8 cellular contexts compared by ENCODE assay signal in the genomic region with DNA sequence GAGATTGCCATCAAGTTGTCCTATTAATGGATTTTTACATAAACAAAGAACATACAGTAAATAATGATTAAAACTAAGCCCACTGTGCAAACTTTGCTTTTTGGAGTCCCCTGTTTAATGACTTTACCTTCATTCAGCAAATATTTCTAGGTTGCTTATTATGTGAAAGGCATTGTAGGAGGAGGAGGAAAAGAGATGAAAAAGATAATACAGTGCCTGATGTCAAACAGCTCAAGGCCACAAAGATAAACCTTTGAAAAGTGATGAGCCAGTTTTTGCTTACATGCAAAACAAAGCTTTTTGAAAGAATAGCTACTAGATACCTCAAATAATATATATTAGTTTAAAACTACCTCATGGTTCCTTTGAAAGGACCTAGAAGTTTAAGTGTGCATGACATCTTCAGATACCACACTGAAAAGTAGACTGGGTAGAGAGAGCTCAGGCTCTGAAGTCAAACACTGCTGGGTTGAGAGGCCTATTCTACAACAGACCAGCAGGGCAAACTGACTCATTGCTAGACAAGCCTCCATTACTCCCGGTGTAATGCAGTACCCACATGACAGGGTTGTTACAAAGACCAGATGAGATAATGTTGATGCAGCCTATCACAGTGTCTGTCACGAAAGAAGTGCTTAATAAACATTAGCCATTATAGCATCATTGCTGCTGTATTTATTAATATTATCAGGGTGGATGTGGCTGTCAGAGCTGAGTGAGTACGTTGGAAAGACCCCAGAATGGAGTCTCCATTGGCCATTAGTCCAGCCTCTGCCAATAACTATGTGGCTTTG. TPM values are rescaled to one million over a fixed set of nuclear protein-coding genes. Genes with fewer than 3 reads are reported as not detected.
A peak's percentile ranks its signal among the peaks of the same experiment; 100 is the strongest.
DNase-seq lines count a peak whose midpoint lies in the region; ATAC-seq and TF ChIP-seq lines count a peak whose summit lies in the region.

No MANE protein-coding gene starts in this region.

- no TSS peak for BruUV-seq in Panc1 (replicated peaks; lab: Mats Ljungman, UMichigan)

- peak; percentile 51 for TF ChIP-seq CTCF in BJ (IDR thresholded peaks at IDR 0.05; ENCODE audit: insufficient read depth, low read depth, low read length)
- TF ChIP-seq CTCF in Panc1 (IDR thresholded peaks at IDR 0.05), result peak; percentile 62
- no peak for TF ChIP-seq CTCF in psoas muscle (IDR thresholded peaks at IDR 0.05)

- H3K4me3 ChIP-seq in BJ (ENCODE audit: low read depth, low read length) (no peak overlapping the region), Panc1 (ENCODE audit: low read depth in 2 of 2, low read length in 2 of 2) (no peak overlapping the region), psoas muscle (no peak overlapping the region)

- ATAC-seq in GM18519 (IDR thresholded peaks at IDR 0.05; ENCODE audit: low FRiP score, unreplicated experiment) (peak; percentile 84), HG02943 (IDR thresholded peaks at IDR 0.05; ENCODE audit: low read depth, unreplicated experiment) (peak; percentile 86), Panc1 (peak; percentile 100), psoas muscle (no peak)

- WGBS in psoas muscle, 3 donors, result 79 to 88% (median 81%) methylated on average over 3 of the region's 3 CpGs

- H3K4me1 ChIP-seq in Panc1 (ENCODE audit: control insufficient read depth, insufficient read depth, low read length) (no peaks in the 10 kb centered on the region), psoas muscle (no peaks in the 10 kb centered on the region)

- H3K27me3 ChIP-seq in BJ (ENCODE audit: control insufficient read depth, insufficient read depth, low read length) (no peaks in the 10 kb centered on the region), Panc1 (ENCODE audit: control insufficient read depth, insufficient read depth, low read length) (no peaks in the 10 kb centered on the region), psoas muscle (ENCODE audit: insufficient read depth in 3 of 3, low read length in 2 of 3) (no peaks in the 10 kb centered on the region)

- H3K9me3 ChIP-seq in Panc1 (ENCODE audit: control insufficient read depth, insufficient read depth, low read depth, low read length) (no peaks in the 10 kb centered on the region), psoas muscle (no peaks in the 10 kb centered on the region)

- in situ Hi-C loops in Panc1 (cut with HindIII; ENCODE audit: low pct_unique_long_range_greater_than_20kb, low sequenced_read_pairs), result no loop called here

- POLR2A ChIA-PET in BJ (lab: Charles Lee), result no interaction called here
- POLR2A ChIA-PET in Panc1 (lab: Charles Lee), result interaction anchor here (0.7 kb wide), 1 partner anchor 12 kb away, joined by 4 read pairs; a partner anchor contains a TSS

- DNase-seq in BJ (ENCODE audit: low read depth) (no peak), Panc1 (ENCODE audit: low read depth, low spot score) (no peak), fibroblast of the conjunctiva (ENCODE audit: low read depth) (peak; percentile 26), psoas muscle (no peak), epidermal melanocyte (ENCODE audit: insufficient read length, low spot score) (no peak), NCI-H526 treated with DMSO at 0.1 percent for 48 hours (lab: John Stamatoyannopoulos, UW) (no peak)

- no peaks in the 10 kb centered on the region for H3K36me3 ChIP-seq in BJ (ENCODE audit: control insufficient read depth, insufficient read depth, low read length)
- H3K36me3 ChIP-seq in Panc1 (ENCODE audit: control insufficient read depth, insufficient read depth, low read length), result no peaks in the 10 kb centered on the region
- no peaks in the 10 kb centered on the region for H3K36me3 ChIP-seq in psoas muscle (ENCODE audit: insufficient read depth in 1 of 2, low read depth in 1 of 2)

- no peak overlapping the region for H3K27ac ChIP-seq in Panc1 (ENCODE audit: low read length)
- H3K27ac ChIP-seq in psoas muscle, result no peak overlapping the region

- intact Hi-C loops in Panc1 (cut with micrococcal nuclease; ENCODE audit: unreplicated experiment), result loop anchor here (10.0 kb wide), 1 partner anchor 247 kb away; no protein-coding TSS in a partner anchor
- intact Hi-C loops in psoas muscle (cut with DNase I), result no loop called here

- CTCF ChIA-PET in BJ (lab: Yijun Ruan, JAX), result interaction anchor here (0.6 to 4.8 kb wide), 11 partner anchors 8 to 1247 kb away, joined by 3 to 49 read pairs (median 4); a partner anchor contains a TSS
- CTCF ChIA-PET in Panc1 (lab: Charles Lee), result interaction anchor here (0.6 to 1.7 kb wide), 2 partner anchors 9 to 12 kb away, joined by 3 to 4 read pairs; a partner anchor contains a TSS

RNA-seq across cellular contexts. Expression of a gene that starts 11.8 kb away (rescaled TPM):
- polyA plus RNA-seq in BJ (2011; rRNA removed) (6.5 and 6.8 TPM in 2 replicates), psoas muscle (under 1 TPM in 2 of 3 donors, not detected in 1; 0.05 to 0.06 TPM)
- 4.9 and 5.3 TPM in 2 replicates for polyA minus RNA-seq in BJ (2011; rRNA and poly(A)+ RNA removed)
- total RNA-seq in Panc1 (2021; ENCODE audit: unreplicated experiment) (22.2 TPM), psoas muscle (under 1 TPM in 1 of 4 donors, not detected in 3; 0.15 TPM)
- 6.5 TPM for polyA plus RNA-seq in Panc1 (2012; ENCODE audit: insufficient read length)

Comparison
In these comparisons a context has a peak if more than half of its experiments do, and no peak if none do; other contexts are left out.
1. ATAC-seq: peak in GM18519 (single experiment), HG02943 (single experiment) and Panc1 (single experiment); none in psoas muscle (0 of 4).
2. RNA of a gene that starts 11.8 kb away (total RNA-seq): 22.2 TPM in Panc1 (single experiment); 0.15 TPM in psoas muscle; every median in the first group is over 10 times any median in the second.